In genomic region chr14:42391146-42391821, GRCh38 we compare ENCODE assay signal across 15 cellular contexts.
DNase-seq lines count a peak whose midpoint lies in the region; ATAC-seq, FAIRE-seq and TF ChIP-seq lines count a peak whose summit lies in the region.
"Had no signal": no experiment of that assay in that cellular context is flagged by ENCODE, and none has a peak within 500 bp of the region (broad histone marks: within the 10 kb centered on the region; RNA-seq: fewer than 3 reads in every experiment).

No MANE protein-coding gene starts in this region.

- H3K79me2 ChIP-seq in Loucy (ENCODE audit: insufficient read depth, low read length) (no peaks in the 10 kb centered on the region), neural progenitor cell (ENCODE audit: low read depth) (no peaks in the 10 kb centered on the region)

- H3K36me3 Mint-ChIP-seq in neural progenitor cell, result no peaks in the 10 kb centered on the region
- H3K36me3 Mint-ChIP-seq: activated naive CD8-positive, alpha-beta T cell; naive thymus-derived CD4-positive, alpha-beta T cell had no signal

- in situ Hi-C loops in GM13977 (cut with MboI; ENCODE audit: low pct_unique_long_range_greater_than_20kb, low sequenced_read_pairs, unreplicated experiment), result no loop called here

- peak overlapping the region; percentile 12; the same call in 1 of the 2 replicates for H2AFZ ChIP-seq in Loucy (ENCODE audit: low read length)
- no peak overlapping the region for H2AFZ ChIP-seq in neural progenitor cell (replicated peaks)

- H3K4me2 ChIP-seq in Loucy (ENCODE audit: low read depth, low read length, poor library complexity, severe bottlenecking), result no peak overlapping the region
- H3K4me2 ChIP-seq in neural progenitor cell, result no peak overlapping the region

- H3K4me1 Mint-ChIP-seq in neural progenitor cell, result no peaks in the 10 kb centered on the region
- H3K4me1 Mint-ChIP-seq: central memory CD8-positive, alpha-beta T cell; naive thymus-derived CD4-positive, alpha-beta T cell had no signal

- peak; percentile 75 for ATAC-seq in GM21367 (IDR thresholded peaks at IDR 0.05; ENCODE audit: unreplicated experiment)
- ATAC-seq in HG02973 (IDR thresholded peaks at IDR 0.05; ENCODE audit: unreplicated experiment), result peak; percentile 81
- ATAC-seq: left lobe of liver; naive thymus-derived CD4-positive, alpha-beta T cell had no signal

- no peaks in the 10 kb centered on the region for H3K9me2 ChIP-seq in Loucy (replicated peaks; ENCODE audit: low read depth, low read length)

- TF ChIP-seq CTCF in Loucy (conservative IDR thresholded peaks at IDR 0.05; ENCODE audit: low read length), result no peak
- no peak for TF ChIP-seq CTCF in GM13977 (IDR thresholded peaks at IDR 0.05; ENCODE audit: extremely low read depth, insufficient read depth, missing control alignments)
- TF ChIP-seq CTCF in neural progenitor cell (IDR thresholded peaks at IDR 0.05), result no peak

- peak; percentile 12 for FAIRE-seq in GM18507 (lab: Jason Lieb, UNC)

- H3K4me3 Mint-ChIP-seq in neural progenitor cell, result no peak overlapping the region
- H3K4me3 Mint-ChIP-seq: activated naive CD8-positive, alpha-beta T cell; central memory CD8-positive, alpha-beta T cell; naive thymus-derived CD4-positive, alpha-beta T cell had no signal

- H3K4me3 ChIP-seq in Loucy (ENCODE audit: low read length, poor library complexity, severe bottlenecking) (no peak overlapping the region), neural progenitor cell (no peak overlapping the region)
- H3K4me3 ChIP-seq: SJSA1 had no signal

- H3K36me3 ChIP-seq in Loucy (ENCODE audit: insufficient read depth, low read length) (no peaks in the 10 kb centered on the region), neural progenitor cell (no peaks in the 10 kb centered on the region)
- H3K36me3 ChIP-seq: SJSA1 had no signal

- no peaks in the 10 kb centered on the region for H3K9me3 Mint-ChIP-seq in neural progenitor cell

- H4K20me1 ChIP-seq in Loucy (ENCODE audit: insufficient read depth, low read length, poor library complexity, severe bottlenecking), result no peaks in the 10 kb centered on the region
- H4K20me1 ChIP-seq in neural progenitor cell (ENCODE audit: low read depth), result no peaks in the 10 kb centered on the region

- H3K9ac ChIP-seq in Loucy (ENCODE audit: low read depth, low read length, poor library complexity, severe bottlenecking) (no peak overlapping the region), neural progenitor cell (no peak overlapping the region)

- DNase-seq in GM18507 (ENCODE audit: extremely low spot score, insufficient read length, low read depth), result no peak
- no peak for DNase-seq in NCI-H345 treated with DMSO at 0.1 percent for 48 hours (lab: John Stamatoyannopoulos, UW; ENCODE audit: unreplicated experiment)
- no peak for DNase-seq in GM13977 (ENCODE audit: low spot score)
- DNase-seq in NCI-H446 treated with DMSO at 0.1 percent for 48 hours (lab: John Stamatoyannopoulos, UW), result no peak
- no peak for DNase-seq in neural progenitor cell (ENCODE audit: low spot score)
- DNase-seq: DMS153; naive thymus-derived CD4-positive, alpha-beta T cell; stimulated activated CD4-positive, alpha-beta T cell treated with anti-CD3 and anti-CD28 coated beads, Interleukin-1b, Interleukin-23, amount 100 ng/mL, for 48 hours had no signal

- H3K27me3 ChIP-seq in Loucy (ENCODE audit: insufficient read depth, low read length, poor library complexity, severe bottlenecking) (no peaks in the 10 kb centered on the region), neural progenitor cell (no peaks in the 10 kb centered on the region)
- H3K27me3 ChIP-seq: SJSA1 had no signal

- H3K27me3 Mint-ChIP-seq in neural progenitor cell (ENCODE audit: insufficient read depth, low read depth), result no peaks in the 10 kb centered on the region
- H3K27me3 Mint-ChIP-seq: activated naive CD8-positive, alpha-beta T cell; central memory CD8-positive, alpha-beta T cell; naive thymus-derived CD4-positive, alpha-beta T cell had no signal

- H3F3A ChIP-seq in Loucy (ENCODE audit: low read depth) (no peaks in the 10 kb centered on the region), neural progenitor cell (ENCODE audit: low read depth) (no peaks in the 10 kb centered on the region)

- H3K27ac Mint-ChIP-seq in neural progenitor cell, result no peak overlapping the region
- H3K27ac Mint-ChIP-seq: activated naive CD8-positive, alpha-beta T cell; naive thymus-derived CD4-positive, alpha-beta T cell had no signal

- H3K4me1 ChIP-seq in Loucy (ENCODE audit: insufficient read depth, low read length, poor library complexity, severe bottlenecking) (peaks cover 4% of the 10 kb centered on the region), neural progenitor cell (no peaks in the 10 kb centered on the region)
- H3K4me1 ChIP-seq: SJSA1 had no signal

- no peak overlapping the region for H3K27ac ChIP-seq in neural progenitor cell
- H3K27ac ChIP-seq: SJSA1 had no signal

- H3K9me3 ChIP-seq in Loucy (ENCODE audit: insufficient read depth, low read depth, low read length), result no peaks in the 10 kb centered on the region
- no peaks in the 10 kb centered on the region for H3K9me3 ChIP-seq in neural progenitor cell (ENCODE audit: low read depth)
